13 cellular contexts compared by ENCODE assay signal in genomic region chr22:22883090-22883727, GRCh38. TPM values are rescaled to one million over a fixed set of nuclear protein-coding genes. Genes with fewer than 3 reads are reported as not detected.
DNase-seq lines count a peak whose midpoint lies in the region; ATAC-seq, FAIRE-seq and TF ChIP-seq lines count a peak whose summit lies in the region.
"Had no signal": no experiment of that assay in that cellular context is flagged by ENCODE, and none has a peak within 500 bp of the region (broad histone marks: within the 10 kb centered on the region; RNA-seq: fewer than 3 reads in every experiment).

No MANE protein-coding gene starts in this region.

- intact Hi-C loops in kidney (cut with DNase I) (no loop called here), gastrocnemius medialis (cut with DNase I; ENCODE audit: low total_unique reads) (loop anchor here (10.0 kb wide), 1 partner anchor 68 kb away; no protein-coding TSS in a partner anchor)

- H3K36me3 Mint-ChIP-seq in activated naive CD8-positive, alpha-beta T cell treated with anti-CD3 and anti-CD28 coated beads, Interleukin-2, amount 50 U/mL, for 24 hours (ENCODE audit: low read depth), result no peaks in the 10 kb centered on the region
- no peaks in the 10 kb centered on the region for H3K36me3 Mint-ChIP-seq in activated naive CD8-positive, alpha-beta T cell treated with anti-CD3 and anti-CD28 coated beads for 36 hours

- H3K9me3 ChIP-seq in OCI-LY1 (ENCODE audit: low read length), result no peaks in the 10 kb centered on the region
- H3K9me3 ChIP-seq in kidney (ENCODE audit: control insufficient read depth in 1 of 2, low read length in 2 of 2), result no peaks in the 10 kb centered on the region
- no peaks in the 10 kb centered on the region for H3K9me3 ChIP-seq in gastrocnemius medialis
- H3K9me3 ChIP-seq: A549, Peyer's patch had no signal

- H3K9ac ChIP-seq in OCI-LY1 (ENCODE audit: low read length), result peak overlapping the region; percentile 70
- H3K9ac ChIP-seq in kidney (ENCODE audit: low read length in 2 of 2), result no peak overlapping the region

- no peaks in the 10 kb centered on the region for H3K27me3 ChIP-seq in OCI-LY1 (ENCODE audit: insufficient read depth, low read length)
- no peaks in the 10 kb centered on the region for H3K27me3 ChIP-seq in gastrocnemius medialis
- H3K27me3 ChIP-seq: Peyer's patch had no signal

- FAIRE-seq in kidney (lab: Jason Lieb, UNC), result no peak
- FAIRE-seq: A549 had no signal

- no peak for TF ChIP-seq POLR2A in gastrocnemius medialis (IDR thresholded peaks at IDR 0.05)

- peak overlapping the region; percentile 69 for H3K4me2 ChIP-seq in OCI-LY1 (ENCODE audit: low read length)
- H3K4me2 ChIP-seq: A549 had no signal

- H3F3A ChIP-seq in OCI-LY1 (ENCODE audit: insufficient read depth, low read length), result no peaks in the 10 kb centered on the region

- no peak overlapping the region for H3K4me3 Mint-ChIP-seq in activated naive CD8-positive, alpha-beta T cell treated with anti-CD3 and anti-CD28 coated beads, Interleukin-2, amount 50 U/mL, for 24 hours
- no peak overlapping the region for H3K4me3 Mint-ChIP-seq in activated naive CD8-positive, alpha-beta T cell treated with anti-CD3 and anti-CD28 coated beads for 36 hours

- DNase-seq in activated naive CD8-positive, alpha-beta T cell treated with anti-CD3 and anti-CD28 coated beads, Interleukin-2, amount 50 U/mL, for 24 hours, result peak; percentile 1
- no peak for DNase-seq in activated naive CD8-positive, alpha-beta T cell treated with anti-CD3 and anti-CD28 coated beads for 36 hours
- DNase-seq in kidney (peak; percentile 30), gastrocnemius medialis (no peak), NCI-H524 treated with DMSO at 0.1 percent for 48 hours (lab: John Stamatoyannopoulos, UW) (no peak)
- DNase-seq: NCI-H2171 had no signal

- in situ Hi-C loops in gastrocnemius medialis (cut with MboI; ENCODE audit: low sequenced_read_pairs in 4 of 4), result loop anchor here in 1 of 4 donors (10.0 kb wide), 1 partner anchor 168 kb away; no protein-coding TSS in a partner anchor

- no peaks in the 10 kb centered on the region for H3K9me2 ChIP-seq in OCI-LY1 (ENCODE audit: low read depth, low read length)

- H3K27me3 Mint-ChIP-seq in activated naive CD8-positive, alpha-beta T cell treated with anti-CD3 and anti-CD28 coated beads, Interleukin-2, amount 50 U/mL, for 24 hours, result peaks cover 18% of the 10 kb centered on the region
- peaks cover 16% of the 10 kb centered on the region for H3K27me3 Mint-ChIP-seq in activated naive CD8-positive, alpha-beta T cell treated with anti-CD3 and anti-CD28 coated beads for 36 hours

- no peaks in the 10 kb centered on the region for H4K20me1 ChIP-seq in OCI-LY1 (ENCODE audit: insufficient read depth, low read length)

- H3K79me2 ChIP-seq in OCI-LY1 (ENCODE audit: insufficient read depth, low read length), result peaks cover 23% of the 10 kb centered on the region

- H3K36me3 ChIP-seq in OCI-LY1 (ENCODE audit: insufficient read depth, low read length) (peaks cover 6% of the 10 kb centered on the region), kidney (ENCODE audit: control insufficient read depth in 1 of 2, insufficient read depth in 2 of 2, low read length in 2 of 2) (no peaks in the 10 kb centered on the region), gastrocnemius medialis (no peaks in the 10 kb centered on the region)
- H3K36me3 ChIP-seq: Peyer's patch had no signal

- no peak overlapping the region for H2AFZ ChIP-seq in OCI-LY1 (ENCODE audit: low read length)

- no peaks in the 10 kb centered on the region for H3K9me3 Mint-ChIP-seq in activated naive CD8-positive, alpha-beta T cell treated with anti-CD3 and anti-CD28 coated beads, Interleukin-2, amount 50 U/mL, for 24 hours
- H3K9me3 Mint-ChIP-seq in activated naive CD8-positive, alpha-beta T cell treated with anti-CD3 and anti-CD28 coated beads for 36 hours, result no peaks in the 10 kb centered on the region

- H3K4me1 ChIP-seq in OCI-LY1 (ENCODE audit: insufficient read depth, low read length, severe bottlenecking) (peaks cover 89% of the 10 kb centered on the region), kidney (ENCODE audit: control insufficient read depth in 1 of 2, insufficient read depth in 1 of 2, low read depth in 1 of 2, low read length in 2 of 2) (no peaks in the 10 kb centered on the region), gastrocnemius medialis (no peaks in the 10 kb centered on the region)
- H3K4me1 ChIP-seq: A549 had no signal

- H3K27ac ChIP-seq in OCI-LY1 (ENCODE audit: low read depth, low read length, poor library complexity, severe bottlenecking), result peak overlapping the region; percentile 96
- H3K27ac ChIP-seq in kidney (ENCODE audit: low read depth in 2 of 2, low read length in 2 of 2), result no peak overlapping the region
- H3K27ac ChIP-seq in gastrocnemius medialis, result no peak overlapping the region
- H3K27ac ChIP-seq: A549, Peyer's patch, SK-N-MC had no signal

- H3K4me1 Mint-ChIP-seq in activated naive CD8-positive, alpha-beta T cell treated with anti-CD3 and anti-CD28 coated beads, Interleukin-2, amount 50 U/mL, for 24 hours, result peaks cover 31% of the 10 kb centered on the region
- peaks cover 21% of the 10 kb centered on the region for H3K4me1 Mint-ChIP-seq in activated naive CD8-positive, alpha-beta T cell treated with anti-CD3 and anti-CD28 coated beads for 36 hours

- peak overlapping the region; percentile 53 for H3K4me3 ChIP-seq in OCI-LY1 (ENCODE audit: low read depth, low read length, poor library complexity, severe bottlenecking)
- H3K4me3 ChIP-seq in kidney (ENCODE audit: low read length in 2 of 2), result no peak overlapping the region
- no peak overlapping the region for H3K4me3 ChIP-seq in gastrocnemius medialis
- H3K4me3 ChIP-seq: A549, Peyer's patch, SK-N-MC had no signal

- ATAC-seq in activated naive CD8-positive, alpha-beta T cell treated with anti-CD3 and anti-CD28 coated beads, Interleukin-2, amount 50 U/mL, for 24 hours, result no peak
- ATAC-seq in gastrocnemius medialis, result no peak
- no peak for ATAC-seq in HG02884 (IDR thresholded peaks at IDR 0.05; ENCODE audit: unreplicated experiment)

- TF ChIP-seq CTCF in OCI-LY1 (IDR thresholded peaks at IDR 0.05; ENCODE audit: low read length) (no peak), kidney (IDR thresholded peaks at IDR 0.05; ENCODE audit: borderline replicate concordance, extremely low read depth, insufficient read depth) (no peak), gastrocnemius medialis (IDR thresholded peaks at IDR 0.05 in 4 of 5, conservative IDR thresholded peaks at IDR 0.05 in 1 of 5) (no peak)

- no peak overlapping the region for H3K27ac Mint-ChIP-seq in activated naive CD8-positive, alpha-beta T cell treated with anti-CD3 and anti-CD28 coated beads, Interleukin-2, amount 50 U/mL, for 24 hours
- H3K27ac Mint-ChIP-seq in activated naive CD8-positive, alpha-beta T cell treated with anti-CD3 and anti-CD28 coated beads for 36 hours, result no peak overlapping the region

RNA-seq across cellular contexts. Expression of gene IGLL5, which starts 4.4 kb away (rescaled TPM):
- under 1 TPM; 0.62 to 0.93 TPM for total RNA-seq in activated naive CD8-positive, alpha-beta T cell treated with anti-CD3 and anti-CD28 coated beads for 36 hours
- total RNA-seq in kidney, result 103 TPM
- polyA plus RNA-seq in kidney (ENCODE audit: insufficient read depth, low read depth, low replicate concordance), result 1.9 TPM
- under 1 TPM in 1 of 4 donors, not detected in 3; 0.49 TPM for total RNA-seq in gastrocnemius medialis
- total RNA-seq: NCI-H460, Right ventricle myocardium inferior had no signal
- polyA plus RNA-seq: A549 had no signal

Comparison
In these comparisons a context has a peak if more than half of its experiments do, and no peak if none do; other contexts are left out.
1. DNase-seq: peak in activated naive CD8-positive, alpha-beta T cell treated with anti-CD3 and anti-CD28 coated beads, Interleukin-2, amount 50 U/mL, for 24 hours (single experiment) and kidney (single experiment); none in activated naive CD8-positive, alpha-beta T cell treated with anti-CD3 and anti-CD28 coated beads for 36 hours (single experiment), gastrocnemius medialis (0 of 2) and NCI-H524 treated with DMSO at 0.1 percent for 48 hours (single experiment).
2. RNA of gene IGLL5, which starts 4.4 kb away (total RNA-seq): 103 TPM in kidney (single experiment); 0.62 to 0.93 TPM in activated naive CD8-positive, alpha-beta T cell treated with anti-CD3 and anti-CD28 coated beads for 36 hours and 0.49 TPM in gastrocnemius medialis; every median in the first group is over 10 times any median in the second.